In the genomic region with DNA sequence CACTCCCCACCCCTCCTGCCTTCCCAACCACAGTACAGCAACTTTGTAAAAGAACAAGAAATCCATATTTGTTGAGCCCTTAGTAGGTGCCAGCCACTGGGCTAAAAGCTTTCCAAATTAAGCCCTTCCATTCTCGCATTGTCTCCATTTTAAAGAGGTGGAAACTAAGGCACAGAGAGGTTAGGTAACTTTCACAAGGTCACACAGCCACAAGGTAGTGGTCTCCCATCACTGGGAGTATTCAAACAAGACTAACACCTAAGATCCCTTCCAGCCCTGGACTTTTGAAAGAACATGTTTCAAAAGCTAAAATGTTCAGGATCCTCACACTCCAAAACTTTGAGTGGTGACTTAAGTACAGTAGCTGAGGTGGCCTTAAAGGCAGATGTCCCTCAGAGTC, we compare ENCODE assay signal across 1 cellular context.
A peak's percentile ranks its signal among the peaks of the same experiment; 100 is the strongest.
TF ChIP-seq lines count a peak whose summit lies in the region.

No MANE protein-coding gene starts in this region.

TF ChIP-seq in H1, 55 proteins besides CTCF, POLR2A, EP300 and RAD21:
- TF ChIP-seq KDM1A (IDR thresholded peaks at IDR 0.05; ENCODE audit: borderline replicate concordance, low read length) (peak; percentile 73), GTF2F1 (IDR thresholded peaks at IDR 0.05; ENCODE audit: borderline replicate concordance, low read depth, low read length) (no peak)
